ENCODE assay signal across 15 cellular contexts in the genomic region with DNA sequence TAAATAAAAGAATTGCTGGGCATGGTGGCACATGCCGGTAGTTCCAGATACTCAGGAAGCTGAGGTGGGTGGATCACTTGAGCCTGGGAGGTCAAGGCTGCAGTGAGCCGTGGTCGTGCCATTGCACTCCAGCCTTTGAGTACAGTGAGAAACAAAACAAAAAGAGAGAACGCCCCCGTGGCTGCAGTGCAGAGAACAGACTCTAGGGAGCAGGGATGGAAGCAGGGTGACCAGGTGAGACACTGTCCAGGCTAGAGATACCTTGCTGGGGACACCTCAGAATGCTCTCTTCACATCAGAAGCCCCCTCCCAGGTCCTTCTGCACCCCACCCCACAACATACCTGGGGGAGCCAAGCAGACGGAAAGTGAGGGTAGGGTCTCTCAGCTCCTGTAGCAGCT. TPM values are rescaled to one million over a fixed set of nuclear protein-coding genes. Genes with fewer than 3 reads are reported as not detected.
"Had no signal": no experiment of that assay in that cellular context is flagged by ENCODE, and none has a peak within 500 bp of the region (broad histone marks: within the 10 kb centered on the region; RNA-seq: fewer than 3 reads in every experiment).

No MANE protein-coding gene starts in this region.

- H3K27me3 Mint-ChIP-seq: memory B cell had no signal

- H3K4me3 ChIP-seq: hepatocyte, right atrium auricular region, skin epidermis had no signal

- H3K27me3 ChIP-seq: hepatocyte, right atrium auricular region had no signal

- H3K9me3 ChIP-seq: right atrium auricular region had no signal

- H3K36me3 ChIP-seq: right atrium auricular region had no signal

- FAIRE-seq: bronchial epithelial cell had no signal

- H3K4me2 ChIP-seq: hepatocyte had no signal

- H3K27ac ChIP-seq: hepatocyte, right atrium auricular region, skin epidermis had no signal

- H3K79me2 ChIP-seq: hepatocyte had no signal

- H3K9me3 Mint-ChIP-seq: memory B cell, natural killer cell had no signal

- H3K36me3 Mint-ChIP-seq: natural killer cell had no signal

- ATAC-seq: activated CD4-positive, CD25-positive, alpha-beta regulatory T cell treated with anti-CD3 and anti-CD28 coated beads, Interleukin-2, amount 50 U/mL, for 24 hours; left ventricle myocardium superior; natural killer cell; stimulated activated naive CD8-positive, alpha-beta T cell treated with anti-CD3 and anti-CD28 coated beads, Interleukin-15, Interleukin-2, amounts not matched to agents 100 U/mL and 50 U/mL, for 24 hours had no signal

- H3K27ac Mint-ChIP-seq: memory B cell, natural killer cell had no signal

- H2AFZ ChIP-seq: hepatocyte had no signal

- DNase-seq: activated CD4-positive, alpha-beta T cell treated with anti-CD3 and anti-CD28 coated beads, Interleukin-2, amount 50 U/mL, for 1 hour; activated naive CD4-positive, alpha-beta T cell treated with Interleukin-2 at 50 U/mL for 16 hours; aorta; left ventricle myocardium superior; natural killer cell; nucleus accumbens; stimulated activated naive CD8-positive, alpha-beta T cell treated with anti-CD3 and anti-CD28 coated beads, Interleukin-15, Interleukin-2, amounts not matched to agents 100 U/mL and 50 U/mL, for 24 hours had no signal

- H3K4me3 Mint-ChIP-seq: memory B cell, natural killer cell had no signal

RNA-seq across cellular contexts. Expression of a gene that starts 24.8 kb away (rescaled TPM):
- total RNA-seq: bronchial epithelial cell, dermis microvascular lymphatic vessel endothelial cell, glomerular endothelial cell had no signal
